ENCODE assay signal across 8 cellular contexts in the genomic region with DNA sequence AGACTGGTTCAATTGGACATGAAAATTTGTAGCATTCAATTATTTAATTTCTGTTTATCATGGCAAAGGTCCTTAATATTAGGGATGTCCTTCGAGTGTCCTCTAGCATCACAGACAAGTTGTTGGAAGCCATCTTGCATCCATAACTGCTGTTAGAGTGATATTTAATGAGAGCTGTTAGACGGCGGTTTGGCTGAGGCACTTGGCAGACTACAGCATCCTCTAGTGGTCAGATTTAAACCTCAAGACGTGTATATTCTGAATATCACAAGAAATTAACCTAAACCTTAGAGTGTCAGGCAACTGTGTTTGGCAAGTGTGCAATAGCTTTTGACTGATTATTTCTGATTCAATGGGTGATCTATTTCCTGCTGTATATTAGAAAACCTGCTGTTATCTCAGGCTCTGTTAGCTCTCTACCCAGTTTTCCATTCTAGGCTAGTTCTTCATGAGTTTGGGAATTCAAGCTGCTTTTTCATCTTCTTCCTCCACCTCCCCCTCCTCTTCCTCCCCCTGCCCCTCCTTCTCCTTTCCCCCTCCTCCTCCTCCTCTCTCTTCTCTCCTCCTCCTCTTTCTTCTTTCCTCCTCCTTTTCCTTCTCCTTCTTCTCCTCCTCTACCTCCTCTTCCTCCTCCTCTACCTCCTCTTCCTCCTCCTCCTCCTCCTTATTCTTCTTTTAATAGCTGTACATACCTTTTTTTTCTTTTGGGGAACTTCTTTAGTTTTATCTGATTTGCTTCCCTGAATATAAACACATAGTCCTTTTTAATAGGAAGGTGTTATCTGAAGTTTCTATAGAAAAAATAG. TPM values are rescaled to one million over a fixed set of nuclear protein-coding genes. Genes with fewer than 3 reads are reported as not detected.
DNase-seq lines count a peak whose midpoint lies in the region; ATAC-seq and TF ChIP-seq lines count a peak whose summit lies in the region.

No MANE protein-coding gene starts in this region.

- no peaks in the 10 kb centered on the region for H3K27me3 ChIP-seq in A673 (replicated peaks; ENCODE audit: insufficient read depth, low read depth, low read length, poor library complexity)
- no peaks in the 10 kb centered on the region for H3K27me3 ChIP-seq in breast epithelium

- CTCF ChIA-PET in A673 (lab: Charles Lee) = interaction anchor here (0.6 to 1.9 kb wide), 13 partner anchors 72 to 453 kb away, joined by 3 to 24 read pairs (median 4); no protein-coding TSS in a partner anchor

- POLR2A ChIA-PET in A673 (lab: Charles Lee; ENCODE audit: low non-redundant PET) = interaction anchor here (0.6 kb wide), 1 partner anchor 78 kb away, joined by 5 read pairs; no protein-coding TSS in a partner anchor

- no peaks in the 10 kb centered on the region for H3K36me3 ChIP-seq in A673 (ENCODE audit: insufficient read depth, low read length, poor library complexity, severe bottlenecking)
- H3K36me3 ChIP-seq in breast epithelium = no peaks in the 10 kb centered on the region

- H3K27ac ChIP-seq in A673 (ENCODE audit: low read depth, low read length, poor library complexity, severe bottlenecking) (peak overlapping the region; percentile 55), breast epithelium (no peak overlapping the region)

- H3K9me3 ChIP-seq in A673 (ENCODE audit: low read depth, low read length, poor library complexity, severe bottlenecking) (no peaks in the 10 kb centered on the region), breast epithelium (no peaks in the 10 kb centered on the region)

- no peak for TF ChIP-seq POLR2A in breast epithelium (IDR thresholded peaks at IDR 0.05)

- TF ChIP-seq CTCF in A673 (conservative IDR thresholded peaks at IDR 0.05; ENCODE audit: low read depth, low read length) = peak; percentile 96
- TF ChIP-seq CTCF in GM12872 (IDR thresholded peaks at IDR 0.05; ENCODE audit: insufficient read depth, low read depth, low read length) = peak; percentile 96
- peak; percentile 36 to 95 (median 85) for TF ChIP-seq CTCF in breast epithelium (IDR thresholded peaks at IDR 0.05)

- DNase-seq in A673 (ENCODE audit: low spot score) (peak; percentile 95), NAMALWA (ENCODE audit: low spot score) (peak; percentile 72), SHP77 treated with DMSO at 0.1 percent for 48 hours (lab: John Stamatoyannopoulos, UW) (peak; percentile 72), breast epithelium (ENCODE audit: low spot score in 2 of 2) (peak in 1 of 2 donors; percentile 27), islet precursor cell (peak; percentile 54)
- peak; percentile 4 to 5 for DNase-seq in stimulated activated CD4-positive, alpha-beta T cell treated with anti-CD3 and anti-CD28 coated beads, Interleukin-4, amount 100 ng/mL, for 48 hours (ENCODE audit: low read depth in 2 of 2)

- H3K4me1 ChIP-seq in A673 (ENCODE audit: insufficient read depth, low read length, poor library complexity, severe bottlenecking) = peaks cover 53% of the 10 kb centered on the region
- H3K4me1 ChIP-seq in breast epithelium = no peaks in the 10 kb centered on the region

- no peak overlapping the region for H3K4me3 ChIP-seq in A673 (ENCODE audit: low read depth, low read length, poor library complexity, severe bottlenecking)
- no peak overlapping the region for H3K4me3 ChIP-seq in breast epithelium

- intact Hi-C loops in A673 (cut with micrococcal nuclease; ENCODE audit: unreplicated experiment) (loop anchor here (1.0 to 5.0 kb wide), 4 partner anchors 79 to 361 kb away; no protein-coding TSS in a partner anchor), breast epithelium (cut with DNase I; ENCODE audit: low total_unique reads) (no loop called here)

- no TSS peak for BruUV-seq in A673 (replicated peaks; lab: Mats Ljungman, UMichigan)

- peak; percentile 80 for ATAC-seq in HG02571 (IDR thresholded peaks at IDR 0.05; ENCODE audit: unreplicated experiment)

RNA-seq across cellular contexts. Expression of gene SPINK1, which starts 8.6 kb away (rescaled TPM):
- total RNA-seq in A673 (2021) (not detected in 2 replicates), breast epithelium (1 to 10 TPM in 1 of 3 donors, not detected in 2; 1.6 TPM)

RNA-seq across cellular contexts. Expression of gene JAKMIP2, which starts 40.4 kb away (rescaled TPM):
- total RNA-seq in A673 (2021) = 67.4 and 85.5 TPM in 2 replicates
- total RNA-seq in breast epithelium = under 1 TPM; under 0.01 to 0.73 (median 0.64) TPM

RNA-seq across cellular contexts. Expression of gene SCGB3A2, which starts 55.6 kb away (rescaled TPM):
- total RNA-seq in A673 (2021) = not detected in 2 replicates
- not detected for total RNA-seq in breast epithelium

Comparison
In these comparisons a context has a peak if more than half of its experiments do, and no peak if none do; other contexts are left out.
1. RNA of gene JAKMIP2, which starts 40.4 kb away (total RNA-seq): 67.4 to 85.5 TPM in A673; under 0.01 to 0.73 TPM in breast epithelium; every median in the first group is over 10 times any median in the second.
2. Peak in every context shown above with its lines, with median percentiles within 50 percentile points of each other: CTCF ChIP-seq.